ENCODE assay signal across 17 cellular contexts in the genomic region with DNA sequence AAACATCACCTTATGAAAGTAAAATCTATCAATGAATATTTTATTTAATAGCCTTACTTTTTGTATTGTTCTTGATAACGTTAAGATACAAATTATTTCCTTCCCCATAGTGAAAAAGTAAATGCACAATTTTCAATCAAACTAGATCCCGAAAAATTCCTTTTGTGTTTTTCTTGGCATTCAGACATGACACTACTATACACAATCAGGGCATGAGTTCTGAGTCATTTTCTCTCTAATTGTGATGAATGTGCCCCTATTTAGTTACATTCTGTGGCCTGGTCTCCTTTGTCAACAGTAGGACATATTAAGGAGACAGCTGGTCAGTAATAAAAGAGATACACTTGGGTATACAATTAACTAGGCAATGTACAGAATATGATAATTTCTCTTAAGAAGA. TPM values are rescaled to one million over a fixed set of nuclear protein-coding genes. Genes with fewer than 3 reads are reported as not detected.
DNase-seq lines count a peak whose midpoint lies in the region; ATAC-seq, FAIRE-seq and TF ChIP-seq lines count a peak whose summit lies in the region.
"Had no signal": no experiment of that assay in that cellular context is flagged by ENCODE, and none has a peak within 500 bp of the region (broad histone marks: within the 10 kb centered on the region; RNA-seq: fewer than 3 reads in every experiment).

No MANE protein-coding gene starts in this region.

- TF ChIP-seq POLR2A in IMR-90 (IDR thresholded peaks at IDR 0.05; ENCODE audit: low read depth, low read length) (no peak), endothelial cell of umbilical vein (IDR thresholded peaks at IDR 0.05; ENCODE audit: low read depth, low read length) (no peak), stomach (IDR thresholded peaks at IDR 0.05) (no peak)

- TF ChIP-seq EP300 in stomach (IDR thresholded peaks at IDR 0.05): no peak

- H3K9ac ChIP-seq in IMR-90 (ENCODE audit: low read depth, low read length) (no peak overlapping the region), endothelial cell of umbilical vein (replicated peaks; ENCODE audit: extremely low read depth, insufficient read depth, low read length) (no peak overlapping the region)

- H2BK120ac ChIP-seq in IMR-90 (ENCODE audit: low read depth, low read length): no peak overlapping the region

- intact Hi-C loops in IMR-90 (cut with micrococcal nuclease): no loop called here
- intact Hi-C loops in endothelial cell of umbilical vein (cut with micrococcal nuclease): no loop called here
- intact Hi-C loops in stomach (cut with DNase I; ENCODE audit: low total_unique reads): no loop called here

- H4K20me1 ChIP-seq in IMR-90 (ENCODE audit: insufficient read depth, low read length) (peaks cover 25% of the 10 kb centered on the region; the same call in 1 of the 2 replicates), endothelial cell of umbilical vein (replicated peaks; ENCODE audit: control insufficient read depth, extremely low read depth, insufficient read depth, low read length) (no peaks in the 10 kb centered on the region)

- H3K9me1 ChIP-seq in IMR-90 (ENCODE audit: insufficient read depth, low read length) (peaks cover 9% of the 10 kb centered on the region), endothelial cell of umbilical vein (replicated peaks; ENCODE audit: control insufficient read depth, extremely low read depth, insufficient read depth, low read length) (no peaks in the 10 kb centered on the region)

- H3K4me3 ChIP-seq in IMR-90 (ENCODE audit: insufficient read depth, low read depth, low read length): no peak overlapping the region
- no peak overlapping the region for H3K4me3 ChIP-seq in endothelial cell of umbilical vein (replicated peaks in 1 of 3; ENCODE audit: insufficient read depth in 1 of 3, low read depth in 1 of 3, low read length in 3 of 3)
- H3K4me3 ChIP-seq in stomach: no peak overlapping the region
- H3K4me3 ChIP-seq: hepatocyte, right lobe of liver had no signal

- WGBS in IMR-90 (ENCODE audit: extremely low coverage in 2 of 2, insufficient read length in 1 of 2), 2 experiments: no CpG with 5 or more reads among the region's 2 CpGs
- 48 to 71% (median 65%) methylated on average over 2 of the region's 2 CpGs for WGBS in stomach, 5 donors

- H3K4ac ChIP-seq in IMR-90 (ENCODE audit: low read depth, low read length): no peak overlapping the region

- H3K27ac ChIP-seq in IMR-90 (ENCODE audit: insufficient read depth, low read length) (peak overlapping the region; percentile 97; the same call in 1 of the 2 replicates), endothelial cell of umbilical vein (ENCODE audit: insufficient read depth, low read depth, low read length) (no peak overlapping the region), stomach (peak overlapping the region in 3 of 5 donors; percentile 19 to 44 (median 32))
- H3K27ac ChIP-seq: right lobe of liver had no signal

- no peak overlapping the region for H3K56ac ChIP-seq in IMR-90 (ENCODE audit: extremely low read depth, insufficient read depth, low read length)

- H2AK5ac ChIP-seq in IMR-90 (ENCODE audit: low read depth, low read length): no peak overlapping the region

- peaks cover 20 to 43% of the 10 kb centered on the region in 2 experiments for H3K79me1 ChIP-seq in IMR-90 (ENCODE audit: low read depth in 1 of 2, low read length in 2 of 2)

- H3K4me2 ChIP-seq in IMR-90 (ENCODE audit: low read depth, low read length): no peak overlapping the region; the same call in 1 of the 2 replicates
- no peak overlapping the region for H3K4me2 ChIP-seq in endothelial cell of umbilical vein (ENCODE audit: insufficient read depth, low read length)
- H3K4me2 ChIP-seq: hepatocyte had no signal

- H3K36me3 ChIP-seq in IMR-90 (ENCODE audit: control insufficient read depth, insufficient read depth, low read length): peaks cover 86% of the 10 kb centered on the region
- peaks cover 0 to 4% of the 10 kb centered on the region in 2 experiments for H3K36me3 ChIP-seq in endothelial cell of umbilical vein (ENCODE audit: control insufficient read depth in 2 of 2, extremely low read depth in 1 of 2, insufficient read depth in 2 of 2, low read length in 2 of 2)
- peaks cover 20 to 92% (median 46%) of the 10 kb centered on the region in 4 donors for H3K36me3 ChIP-seq in stomach
- H3K36me3 ChIP-seq: right lobe of liver had no signal

- BruUV-seq in IMR-90 (replicated peaks; lab: Mats Ljungman, UMichigan) (no TSS peak), endothelial cell of umbilical vein (replicated peaks; lab: Mats Ljungman, UMichigan) (no TSS peak)

- no peaks in the 10 kb centered on the region for H3K79me2 ChIP-seq in endothelial cell of umbilical vein (ENCODE audit: control insufficient read depth, insufficient read depth, low read length)
- H3K79me2 ChIP-seq: hepatocyte had no signal

- no peak overlapping the region for H4K5ac ChIP-seq in IMR-90 (ENCODE audit: low read depth, low read length)

- in situ Hi-C loops in IMR-90 (cut with MboI; ENCODE audit: low sequenced_read_pairs): no loop called here

- TF ChIP-seq CTCF in IMR-90 (conservative IDR thresholded peaks at IDR 0.05; ENCODE audit: low read depth, low read length) (no peak), endothelial cell of umbilical vein (IDR thresholded peaks at IDR 0.05; ENCODE audit: extremely low read depth in 1 of 2, insufficient read depth in 1 of 2, low read depth in 1 of 2, low read length in 2 of 2) (no peak), stomach (IDR thresholded peaks at IDR 0.05) (no peak)

- no peak overlapping the region for H2BK15ac ChIP-seq in IMR-90 (ENCODE audit: low read depth, low read length)

- no peak overlapping the region for H4K8ac ChIP-seq in IMR-90 (ENCODE audit: low read depth in 2 of 2, low read length in 2 of 2)

- no peaks in the 10 kb centered on the region for H3K27me3 ChIP-seq in IMR-90 (ENCODE audit: control insufficient read depth, insufficient read depth, low read length)
- H3K27me3 ChIP-seq in endothelial cell of umbilical vein (ENCODE audit: control insufficient read depth in 2 of 2, insufficient read depth in 2 of 2, low read length in 2 of 2): no peaks in the 10 kb centered on the region
- H3K27me3 ChIP-seq in stomach: no peaks in the 10 kb centered on the region
- H3K27me3 ChIP-seq: hepatocyte, right lobe of liver had no signal

- H3K14ac ChIP-seq in IMR-90 (replicated peaks; ENCODE audit: low read depth, low read length): no peak overlapping the region

- H3K9me3 ChIP-seq in IMR-90 (ENCODE audit: control insufficient read depth, insufficient read depth, low read length) (no peaks in the 10 kb centered on the region), endothelial cell of umbilical vein (replicated peaks; ENCODE audit: control insufficient read depth, insufficient read depth, low read length) (no peaks in the 10 kb centered on the region), stomach (no peaks in the 10 kb centered on the region)
- H3K9me3 ChIP-seq: right lobe of liver had no signal

- no peak overlapping the region for H2BK20ac ChIP-seq in IMR-90 (ENCODE audit: low read depth, low read length)

- dilution Hi-C loops in IMR-90 (cut with HindIII; ENCODE audit: low sequenced_read_pairs, unreplicated experiment): no loop called here
- dilution Hi-C loops in endothelial cell of umbilical vein (cut with MboI; ENCODE audit: extremely low pct_ligation_motif_present, low sequenced_read_pairs): no loop called here

- peak overlapping the region; percentile 99 for H2BK5ac ChIP-seq in IMR-90 (ENCODE audit: low read depth, low read length, poor library complexity, severe bottlenecking)

- POLR2A ChIA-PET in IMR-90 (lab: Charles Lee; ENCODE audit: unreplicated experiment) (interaction anchor here (1.3 kb wide), 1 partner anchor 12 kb away, joined by 3 read pairs; no protein-coding TSS in a partner anchor), endothelial cell of umbilical vein (lab: Charles Lee) (no interaction called here)

- peak; percentile 77 for DNase-seq in IMR-90
- DNase-seq in NCI-H748 treated with DMSO at 0.1 percent for 48 hours (lab: John Stamatoyannopoulos, UW): peak; percentile 30
- DNase-seq in endothelial cell of umbilical vein (ENCODE audit: low read depth, low spot score): peak; percentile 57
- DNase-seq in stomach: no peak
- no peak for DNase-seq in Ammon's horn (ENCODE audit: low spot score)
- DNase-seq in KG1 (lab: John Stamatoyannopoulos, UW): no peak
- DNase-seq: activated CD4-positive, alpha-beta T cell treated with anti-CD3 and anti-CD28 coated beads, Interleukin-2, amount 10 ng/mL, durations not matched to agents 7 days and 5 days; CD4-positive, alpha-beta T cell; endodermal cell; natural killer cell; NCI-H2029 treated with DMSO at 0.1 percent for 48 hours; OCI-M1; right lobe of liver; T-helper 2 cell had no signal

- no peak overlapping the region for H3K23ac ChIP-seq in IMR-90 (ENCODE audit: low read depth, low read length)

- no peak overlapping the region for H4K91ac ChIP-seq in IMR-90 (ENCODE audit: insufficient read depth, low read depth, low read length)

- no peak for TF ChIP-seq RAD21 in IMR-90 (IDR thresholded peaks at IDR 0.05; ENCODE audit: low read length)

- peaks cover 32% of the 10 kb centered on the region for H3K4me1 ChIP-seq in IMR-90 (ENCODE audit: control insufficient read depth, insufficient read depth, low read length)
- peaks cover 6% of the 10 kb centered on the region for H3K4me1 ChIP-seq in endothelial cell of umbilical vein (ENCODE audit: control insufficient read depth, extremely low read depth, insufficient read depth, low read length)
- H3K4me1 ChIP-seq in stomach: peaks cover 0 to 15% (median 3%) of the 10 kb centered on the region in 4 donors
- H3K4me1 ChIP-seq: right lobe of liver had no signal

- H3K18ac ChIP-seq in IMR-90 (ENCODE audit: low read depth, low read length): no peak overlapping the region; the same call in 1 of the 2 replicates

- no peak overlapping the region for H2AK9ac ChIP-seq in IMR-90 (replicated peaks; ENCODE audit: low read depth, low read length, poor library complexity)

- FAIRE-seq in endothelial cell of umbilical vein (lab: Jason Lieb, UNC): peak; percentile 80

- ATAC-seq in IMR-90 (ENCODE audit: low read depth) (peak; percentile 7; the same call in 1 of the 2 replicates), GM21825 (IDR thresholded peaks at IDR 0.05; ENCODE audit: unreplicated experiment) (no peak)
- ATAC-seq: left lobe of liver, natural killer cell, right lobe of liver had no signal

- CTCF ChIA-PET in IMR-90 (lab: Yijun Ruan, JAX) (interaction anchor here (2.3 kb wide), 1 partner anchor 125 kb away, joined by 5 read pairs; no protein-coding TSS in a partner anchor), endothelial cell of umbilical vein (lab: Charles Lee) (interaction anchor here (1.0 to 1.7 kb wide), 2 partner anchors 19 to 125 kb away, joined by 3 to 5 read pairs; a partner anchor contains a TSS)

- H2AFZ ChIP-seq in IMR-90 (replicated peaks; ENCODE audit: low read length, poor library complexity) (no peak overlapping the region), endothelial cell of umbilical vein (ENCODE audit: low read depth, low read length) (no peak overlapping the region)
- H2AFZ ChIP-seq: hepatocyte had no signal

RNA-seq across cellular contexts. Expression of a gene that starts 19.8 kb away (rescaled TPM):
- total RNA-seq in IMR-90 (2012; rRNA removed): 1,211 and 1,351 TPM in 2 replicates
- polyA plus RNA-seq in IMR-90 (2012; rRNA removed): 3,922 and 4,454 TPM in 2 replicates
- polyA plus RNA-seq in IMR-90 (2012; cell fraction: cytosol; rRNA removed): 4,367 and 7,099 TPM in 2 replicates
- 4,818 and 7,550 TPM in 2 replicates for polyA plus RNA-seq in IMR-90 (2012; cell fraction: nucleus; rRNA removed; ENCODE audit: low replicate concordance)
- 5.6 and 40.8 TPM in 2 replicates for total RNA-seq in endothelial cell of umbilical vein
- polyA plus RNA-seq in endothelial cell of umbilical vein: 26.9 and 28.9 TPM in 2 replicates
- polyA plus RNA-seq in endothelial cell of umbilical vein (2011; cell fraction: cytosol; rRNA removed): 20.3 and 26.0 TPM in 2 replicates
- 45.0 and 63.2 TPM in 2 replicates for polyA plus RNA-seq in endothelial cell of umbilical vein (2011; cell fraction: nucleus; rRNA removed)
- polyA plus RNA-seq in endothelial cell of umbilical vein (2012): 3.9 and 5.7 TPM in 2 replicates
- polyA minus RNA-seq in endothelial cell of umbilical vein: 31.0 and 41.5 TPM in 2 replicates
- polyA minus RNA-seq in endothelial cell of umbilical vein (2011; cell fraction: cytosol; rRNA and poly(A)+ RNA removed): not detected
- 17.7 and 24.1 TPM in 2 replicates for polyA minus RNA-seq in endothelial cell of umbilical vein (2011; cell fraction: nucleus; rRNA and poly(A)+ RNA removed)
- total RNA-seq in stomach: 1,000 to 10,000 TPM in 2 of 5 donors, 100 to 1,000 TPM in 2, 10 to 100 TPM in 1; 30.9 to 3,975 (median 234) TPM
- polyA plus RNA-seq in stomach: 10 to 100 TPM; 32.2 to 51.6 (median 48.3) TPM
- total RNA-seq: natural killer cell had no signal

Comparison
In these comparisons a context has a peak if more than half of its experiments do, and no peak if none do; other contexts are left out.
1. DNase-seq: peak in IMR-90 (single experiment), NCI-H748 treated with DMSO at 0.1 percent for 48 hours (single experiment) and endothelial cell of umbilical vein (single experiment); none in stomach (single experiment), Ammon's horn (single experiment) and KG1 (single experiment).